Comparison of ENCODE assay signal across 21 cellular contexts in the genomic region with DNA sequence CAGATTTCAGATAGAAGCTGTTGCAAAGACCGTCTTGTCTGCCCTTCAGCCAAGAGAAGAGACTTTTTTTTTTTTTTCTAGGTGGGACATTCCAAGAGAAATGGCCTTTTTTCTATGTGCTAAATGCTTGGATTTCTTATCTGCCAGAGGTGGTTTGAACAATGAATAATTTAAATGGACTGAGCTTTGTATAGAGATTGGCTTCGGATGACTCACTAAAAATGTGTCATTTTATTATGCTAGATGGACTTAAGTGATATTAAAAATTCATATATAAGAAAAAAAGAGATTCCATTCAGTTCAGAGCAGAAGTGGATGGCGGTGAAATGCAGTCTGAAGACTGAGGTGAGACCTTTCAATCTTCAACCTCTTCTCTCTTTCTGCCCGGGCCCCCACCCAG.
"Had no signal": no experiment of that assay in that cellular context is flagged by ENCODE, and none has a peak within 500 bp of the region (broad histone marks: within the 10 kb centered on the region; RNA-seq: fewer than 3 reads in every experiment).

No MANE protein-coding gene starts in this region.

- H3K4me3 ChIP-seq: adrenal gland, lung, neural progenitor cell, pancreas, tibial nerve, uterus had no signal

- H3K27me3 ChIP-seq: neural progenitor cell, pancreas, uterus had no signal

- H3K9me3 ChIP-seq: adrenal gland, pancreas, tibial nerve, uterus had no signal

- DNase-seq: activated B cell treated with CpG ODN at 0.5 μM for 24 hours; activated CD4-positive, alpha-beta T cell treated with anti-CD3 and anti-CD28 coated beads for 48 hours; activated CD8-positive, alpha-beta memory T cell treated with anti-CD3 and anti-CD28 coated beads for 24 hours; activated naive CD4-positive, alpha-beta T cell treated with anti-CD3 and anti-CD28 coated beads for 36 hours; adrenal gland; cortex of kidney; effector CD4-positive, alpha-beta T cell; foreskin melanocyte; immature natural killer cell; stimulated activated CD4-positive, alpha-beta T cell treated with anti-CD3 and anti-CD28 coated beads, Interleukin-2, amount 100 ng/mL, for 48 hours; stimulated activated naive B cell treated with anti-CD40 and anti-IgM and Interleukin-4, amounts not matched to agents 10 μg/mL and 1 μg/mL and 100 μg/mL, for 72 hours; substantia nigra; T-helper 2 cell; uterus had no signal

- H3K27ac ChIP-seq: adrenal gland, neural progenitor cell, pancreas, tibial nerve, uterus had no signal

- H3K36me3 Mint-ChIP-seq: brain, immature natural killer cell, neural progenitor cell had no signal

- H3K4me1 Mint-ChIP-seq: activated B cell treated with CpG ODN at 0.5 μM for 24 hours; central memory CD8-positive, alpha-beta T cell; immature natural killer cell; stimulated activated naive B cell treated with anti-CD40 and anti-IgM and Interleukin-4, amounts not matched to agents 10 μg/mL and 1 μg/mL and 100 μg/mL, for 72 hours had no signal

- H3K27ac Mint-ChIP-seq: activated B cell treated with CpG ODN at 0.5 μM for 24 hours; activated naive CD4-positive, alpha-beta T cell treated with anti-CD3 and anti-CD28 coated beads for 36 hours; immature natural killer cell; neural progenitor cell; stimulated activated naive B cell treated with anti-CD40 and anti-IgM and Interleukin-4, amounts not matched to agents 10 μg/mL and 1 μg/mL and 100 μg/mL, for 72 hours had no signal

- H3K4me2 ChIP-seq: neural progenitor cell had no signal

- H3K4me3 Mint-ChIP-seq: activated B cell treated with CpG ODN at 0.5 μM for 24 hours; activated naive CD4-positive, alpha-beta T cell treated with anti-CD3 and anti-CD28 coated beads for 36 hours; brain; central memory CD8-positive, alpha-beta T cell; immature natural killer cell; neural progenitor cell; stimulated activated naive B cell treated with anti-CD40 and anti-IgM and Interleukin-4, amounts not matched to agents 10 μg/mL and 1 μg/mL and 100 μg/mL, for 72 hours had no signal

- H2AFZ ChIP-seq: neural progenitor cell had no signal

- ATAC-seq: left colon; pancreas; stimulated activated naive B cell treated with anti-CD40 and anti-IgM and Interleukin-4, amounts not matched to agents 10 μg/mL and 1 μg/mL and 100 μg/mL, for 72 hours had no signal

- H3K27me3 Mint-ChIP-seq: brain had no signal

- H3K9me3 Mint-ChIP-seq: central memory CD8-positive, alpha-beta T cell had no signal

- H3K4me1 ChIP-seq: adrenal gland, neural progenitor cell, pancreas, uterus had no signal

- FAIRE-seq: pancreas had no signal

- H3K9ac ChIP-seq: neural progenitor cell had no signal

- H3K36me3 ChIP-seq: adrenal gland, neural progenitor cell, pancreas, tibial nerve, uterus had no signal
